Comparison of ENCODE assay signal across 1 cellular context in genomic region chr14:67717048-67717447, GRCh38.
TF ChIP-seq lines count a peak whose summit lies in the region.

No MANE protein-coding gene starts in this region.

TF ChIP-seq in HepG2, 621 proteins besides CTCF, POLR2A, EP300 and RAD21 (continued from another document):
- TF ChIP-seq BCL6 (CRISPR knock-in tag; IDR thresholded peaks at IDR 0.05) = no peak
- no peak for TF ChIP-seq ZIK1 (CRISPR knock-in tag; IDR thresholded peaks at IDR 0.05; ENCODE audit: borderline replicate concordance, low read depth)
- TF ChIP-seq IRF1 (CRISPR knock-in tag; IDR thresholded peaks at IDR 0.05; ENCODE audit: low read depth) = no peak
- TF ChIP-seq ZNF891 (CRISPR knock-in tag; IDR thresholded peaks at IDR 0.05) = no peak
- TF ChIP-seq HNF4G (IDR thresholded peaks at IDR 0.05; ENCODE audit: borderline replicate concordance, low read depth, low read length) = no peak
- no peak for TF ChIP-seq HNF4G (CRISPR knock-in tag; IDR thresholded peaks at IDR 0.05; ENCODE audit: borderline replicate concordance, low read depth)
